Comparison of ENCODE assay signal across 29 cellular contexts in the genomic region with DNA sequence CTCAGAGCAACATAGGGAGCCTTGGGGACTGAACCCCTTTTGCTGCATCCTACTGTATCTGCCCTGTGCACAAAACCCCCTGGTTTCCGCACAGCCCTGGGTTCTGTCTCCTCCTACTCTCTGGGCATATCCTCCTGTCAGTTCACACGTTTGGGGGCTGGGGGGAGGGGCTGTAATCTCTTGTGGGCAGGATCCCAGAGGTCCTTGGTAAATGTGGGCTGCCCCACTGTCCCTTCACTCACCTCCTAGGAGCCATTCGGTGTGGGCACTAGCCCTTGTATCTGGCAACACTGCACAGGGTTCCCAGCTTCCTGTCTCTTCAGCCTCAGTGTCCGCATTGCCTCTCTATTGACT.
"Had no signal": no experiment of that assay in that cellular context is flagged by ENCODE, and none has a peak within 500 bp of the region (broad histone marks: within the 10 kb centered on the region; RNA-seq: fewer than 3 reads in every experiment).

No MANE protein-coding gene starts in this region.

- H3K27me3 ChIP-seq: brain microvascular endothelial cell, dorsolateral prefrontal cortex, heart left ventricle, neutrophil, right lobe of liver, uterus had no signal

- H3K4me1 Mint-ChIP-seq: activated CD4-positive, alpha-beta T cell treated with anti-CD3 and anti-CD28 coated beads for 36 hours; activated naive CD8-positive, alpha-beta T cell treated with anti-CD3 and anti-CD28 coated beads, Interleukin-2, amount 10 ng/mL, durations not matched to agents 7 days and 5 days had no signal

- H3K27me3 Mint-ChIP-seq: activated CD4-positive, alpha-beta T cell treated with anti-CD3 and anti-CD28 coated beads for 36 hours had no signal

- H3K27ac ChIP-seq: brain microvascular endothelial cell, coronary artery, heart left ventricle, neutrophil, right lobe of liver, skin epidermis, thoracic aorta, uterus had no signal

- H3K36me3 Mint-ChIP-seq: activated naive CD8-positive, alpha-beta T cell treated with anti-CD3 and anti-CD28 coated beads, Interleukin-2, amount 10 ng/mL, durations not matched to agents 7 days and 5 days; natural killer cell treated with Interleukin-12 subunit alpha and Interleukin-12 subunit beta and Interleukin-15 and Interleukin-18, amount 100 ng/mL, for 72 hours had no signal

- ATAC-seq: activated CD4-positive, alpha-beta T cell treated with anti-CD3 and anti-CD28 coated beads for 36 hours; activated T-cell treated with anti-CD3 and anti-CD28 coated beads, Interleukin-2, amount 50 U/mL, for 72 hours; effector memory CD8-positive, alpha-beta T cell; esophagus mucosa; heart left ventricle; left lobe of liver; mucosa of descending colon; stimulated activated naive CD8-positive, alpha-beta T cell treated with anti-CD3 and anti-CD28 coated beads, Interleukin-15, Interleukin-2, amounts not matched to agents 100 U/mL and 50 U/mL, for 24 hours had no signal

- H3K4me1 ChIP-seq: heart left ventricle, right lobe of liver, uterus had no signal

- H3K27ac Mint-ChIP-seq: activated CD4-positive, alpha-beta T cell treated with anti-CD3 and anti-CD28 coated beads for 36 hours; activated naive CD4-positive, alpha-beta T cell treated with anti-CD3 and anti-CD28 coated beads for 36 hours; activated naive CD8-positive, alpha-beta T cell treated with anti-CD3 and anti-CD28 coated beads, Interleukin-2, amount 10 ng/mL, durations not matched to agents 7 days and 5 days; activated T-cell treated with anti-CD3 and anti-CD28 coated beads, Interleukin-2, amount 50 U/mL, for 72 hours; effector memory CD8-positive, alpha-beta T cell had no signal

- H3K4me3 ChIP-seq: coronary artery, dorsolateral prefrontal cortex, heart left ventricle, lung, mucosa of descending colon, right lobe of liver, skin epidermis, thoracic aorta, uterus had no signal

- H3K9me3 Mint-ChIP-seq: activated naive CD8-positive, alpha-beta T cell treated with anti-CD3 and anti-CD28 coated beads, Interleukin-2, amount 10 ng/mL, durations not matched to agents 7 days and 5 days; effector memory CD8-positive, alpha-beta T cell; natural killer cell treated with Interleukin-12 subunit alpha and Interleukin-12 subunit beta and Interleukin-15 and Interleukin-18, amount 100 ng/mL, for 72 hours had no signal

- H3K9me3 ChIP-seq: mucosa of descending colon, neutrophil, right lobe of liver, thoracic aorta, uterus had no signal

- H3K36me3 ChIP-seq: brain microvascular endothelial cell, heart left ventricle, neutrophil, right lobe of liver, thoracic aorta, uterus had no signal

- DNase-seq: activated CD4-positive, alpha-beta T cell treated with anti-CD3 and anti-CD28 coated beads for 36 hours; activated CD4-positive, alpha-beta T cell treated with anti-CD3 and anti-CD28 coated beads, Interleukin-2, amount 50 U/mL, for 4 hours; activated CD4-positive, CD25-positive, alpha-beta regulatory T cell; activated naive CD4-positive, alpha-beta T cell treated with anti-CD3 and anti-CD28 coated beads for 36 hours; activated naive CD8-positive, alpha-beta T cell treated with anti-CD3 and anti-CD28 coated beads, Interleukin-2, amount 10 ng/mL, durations not matched to agents 7 days and 5 days; activated T-cell treated with anti-CD3 and anti-CD28 coated beads for 4 hours; activated T-cell treated with anti-CD3 and anti-CD28 coated beads, Interleukin-2, amount 50 U/mL, for 72 hours; brain microvascular endothelial cell; effector memory CD8-positive, alpha-beta T cell; foreskin fibroblast; heart left ventricle; kidney glomerular epithelial cell; mucosa of descending colon; right lobe of liver; stimulated activated CD4-positive, alpha-beta T cell treated with anti-CD3 and anti-CD28 coated beads, Interleukin-12 subunit alpha, Interleukin-12 subunit beta, amount 100 ng/mL, for 4 hours; stimulated activated CD4-positive, alpha-beta T cell treated with anti-CD3 and anti-CD28 coated beads, Interleukin-4, amount 100 ng/mL, for 1 hour; stimulated activated naive CD8-positive, alpha-beta T cell treated with anti-CD3 and anti-CD28 coated beads, Interleukin-15, Interleukin-2, amounts not matched to agents 100 U/mL and 50 U/mL, for 24 hours; T-helper 2 cell; trophoblast cell; uterus had no signal

- H3K4me3 Mint-ChIP-seq: activated CD4-positive, alpha-beta T cell treated with anti-CD3 and anti-CD28 coated beads for 36 hours; activated naive CD4-positive, alpha-beta T cell treated with anti-CD3 and anti-CD28 coated beads for 36 hours; activated naive CD8-positive, alpha-beta T cell treated with anti-CD3 and anti-CD28 coated beads, Interleukin-2, amount 10 ng/mL, durations not matched to agents 7 days and 5 days; activated T-cell treated with anti-CD3 and anti-CD28 coated beads, Interleukin-2, amount 50 U/mL, for 72 hours; effector memory CD8-positive, alpha-beta T cell; natural killer cell treated with Interleukin-12 subunit alpha and Interleukin-12 subunit beta and Interleukin-15 and Interleukin-18, amount 100 ng/mL, for 72 hours had no signal
